1 cellular context compared by ENCODE assay signal in genomic region chrX:47515941-47516649, GRCh38.
TF ChIP-seq lines count a peak whose summit lies in the region.

No MANE protein-coding gene starts in this region.

TF ChIP-seq in IMR-90, 13 proteins besides CTCF, POLR2A, EP300 and RAD21:
- TF ChIP-seq BHLHE40 (IDR thresholded peaks at IDR 0.05; ENCODE audit: low read depth, low read length) (no peak), NFE2L2 (IDR thresholded peaks at IDR 0.05; ENCODE audit: low read depth, low read length) (no peak), FOS (IDR thresholded peaks at IDR 0.05; ENCODE audit: low read depth, low read length) (peak; percentile 49), CEBPB (IDR thresholded peaks at IDR 0.05; ENCODE audit: low read depth, low read length) (peak; percentile 70), USF2 (IDR thresholded peaks at IDR 0.05; ENCODE audit: low read depth, low read length) (no peak), RCOR1 (IDR thresholded peaks at IDR 0.05; ENCODE audit: insufficient replicate concordance, low read length) (no peak)
TF ChIP-seq in IMR-90: peak in this region for 2.
